ENCODE assay signal across 9 cellular contexts in genomic region chr16:4529085-4530060, GRCh38. TPM values are rescaled to one million over a fixed set of nuclear protein-coding genes. Genes with fewer than 3 reads are reported as not detected.
DNase-seq lines count a peak whose midpoint lies in the region; ATAC-seq and TF ChIP-seq lines count a peak whose summit lies in the region.
"Had no signal": no experiment of that assay in that cellular context is flagged by ENCODE, and none has a peak within 500 bp of the region (broad histone marks: within the 10 kb centered on the region; RNA-seq: fewer than 3 reads in every experiment).

No MANE protein-coding gene starts in this region.

- H3K4me1 ChIP-seq in cardiac muscle cell (ENCODE audit: low read depth) (peaks cover 11% of the 10 kb centered on the region), right atrium auricular region (peaks cover 0 to 43% of the 10 kb centered on the region in 2 donors), thyroid gland (peaks cover 0 to 7% of the 10 kb centered on the region in 2 donors)

- peaks cover 34% of the 10 kb centered on the region for H3K4me1 Mint-ChIP-seq in activated CD8-positive, alpha-beta T cell treated with anti-CD3 and anti-CD28 coated beads, Interleukin-2, amount 10 ng/mL, durations not matched to agents 7 days and 5 days (ENCODE audit: low read depth)

- peak; percentile 74 for ATAC-seq in activated CD8-positive, alpha-beta T cell treated with anti-CD3 and anti-CD28 coated beads, Interleukin-2, amount 10 ng/mL, durations not matched to agents 7 days and 5 days
- no peak for ATAC-seq in GM21367 (IDR thresholded peaks at IDR 0.05; ENCODE audit: unreplicated experiment)

- H3K36me3 Mint-ChIP-seq in activated CD8-positive, alpha-beta T cell treated with anti-CD3 and anti-CD28 coated beads, Interleukin-2, amount 10 ng/mL, durations not matched to agents 7 days and 5 days (ENCODE audit: low read depth) = peaks cover 33% of the 10 kb centered on the region

- H3K27me3 Mint-ChIP-seq in activated CD8-positive, alpha-beta T cell treated with anti-CD3 and anti-CD28 coated beads, Interleukin-2, amount 10 ng/mL, durations not matched to agents 7 days and 5 days (ENCODE audit: low read depth) = no peaks in the 10 kb centered on the region

- H3K27ac ChIP-seq in cardiac muscle cell (peak overlapping the region; percentile 83), right atrium auricular region (no peak overlapping the region), thyroid gland (no peak overlapping the region)

- no peak for TF ChIP-seq CTCF in cardiac muscle cell (IDR thresholded peaks at IDR 0.05; ENCODE audit: low read depth, low read length)
- no peak for TF ChIP-seq CTCF in right atrium auricular region (IDR thresholded peaks at IDR 0.05)
- TF ChIP-seq CTCF in thyroid gland (IDR thresholded peaks at IDR 0.05) = no peak

- peak overlapping the region; percentile 30 for H3K4me3 Mint-ChIP-seq in activated CD8-positive, alpha-beta T cell treated with anti-CD3 and anti-CD28 coated beads, Interleukin-2, amount 10 ng/mL, durations not matched to agents 7 days and 5 days

- H3K4me3 ChIP-seq in cardiac muscle cell (no peak overlapping the region), right atrium auricular region (no peak overlapping the region), thyroid gland (replicated peaks in 1 of 3) (no peak overlapping the region)

- H3K27me3 ChIP-seq in cardiac muscle cell (no peaks in the 10 kb centered on the region), right atrium auricular region (no peaks in the 10 kb centered on the region), thyroid gland (no peaks in the 10 kb centered on the region)

- 62 to 71% methylated on average over 16 of the region's 16 CpGs for WGBS in thyroid gland, 2 donors

- no peaks in the 10 kb centered on the region for H3K9me3 Mint-ChIP-seq in activated CD8-positive, alpha-beta T cell treated with anti-CD3 and anti-CD28 coated beads, Interleukin-2, amount 10 ng/mL, durations not matched to agents 7 days and 5 days (ENCODE audit: insufficient read depth)

- H3K36me3 ChIP-seq in cardiac muscle cell (peaks cover 2% of the 10 kb centered on the region), right atrium auricular region (no peaks in the 10 kb centered on the region), thyroid gland (no peaks in the 10 kb centered on the region)

- H3K27ac Mint-ChIP-seq in activated CD8-positive, alpha-beta T cell treated with anti-CD3 and anti-CD28 coated beads, Interleukin-2, amount 10 ng/mL, durations not matched to agents 7 days and 5 days = peak overlapping the region; percentile 87

- no peaks in the 10 kb centered on the region for H3K9me3 ChIP-seq in cardiac muscle cell (ENCODE audit: low read depth)
- no peaks in the 10 kb centered on the region for H3K9me3 ChIP-seq in right atrium auricular region
- H3K9me3 ChIP-seq in thyroid gland = no peaks in the 10 kb centered on the region

- CTCF ChIA-PET in activated CD8-positive, alpha-beta T cell treated with anti-CD3 and anti-CD28 coated beads, Interleukin-2, amount 10 ng/mL, durations not matched to agents 7 days and 5 days (lab: Charles Lee) = interaction anchor here (0.6 to 1.6 kb wide), 13 partner anchors 10 to 95 kb away, joined by 3 to 8 read pairs (median 4); partner anchors contain the start of genes CDIP1 and MGRN1

- POLR2A ChIA-PET in activated CD8-positive, alpha-beta T cell treated with anti-CD3 and anti-CD28 coated beads, Interleukin-2, amount 10 ng/mL, durations not matched to agents 7 days and 5 days (lab: Charles Lee) = interaction anchor here (1.2 to 1.6 kb wide), 5 partner anchors 9 to 36 kb away, joined by 3 to 7 read pairs (median 4); partner anchors contain the start of gene CDIP1

- DNase-seq in cardiac muscle cell (ENCODE audit: low read depth in 1 of 2, low spot score in 1 of 2) = peak; percentile 24 to 54
- no peak for DNase-seq in right atrium auricular region (ENCODE audit: low spot score)
- DNase-seq in activated CD8-positive, alpha-beta T cell treated with anti-CD3 and anti-CD28 coated beads, Interleukin-2, amount 10 ng/mL, durations not matched to agents 7 days and 5 days = peak; percentile 42
- peak; percentile 64 for DNase-seq in iPS-NIHi11 (ENCODE audit: low spot score)
- peak; percentile 19 to 30 for DNase-seq in thyroid gland
- DNase-seq in GF-D8 (lab: John Stamatoyannopoulos, UW) = no peak
- DNase-seq in T-helper 9 cell = no peak

- intact Hi-C loops in thyroid gland (cut with DNase I) = no loop called here

- TF ChIP-seq POLR2A in thyroid gland (IDR thresholded peaks at IDR 0.05) = no peak

RNA-seq across cellular contexts. Expression of gene CDIP1, which starts 9.2 kb away (rescaled TPM):
- total RNA-seq in cardiac muscle cell = 46.4 and 55.8 TPM in 2 replicates
- polyA plus RNA-seq in cardiac muscle cell = 87.6 and 88.4 TPM in 2 replicates
- total RNA-seq in right atrium auricular region = 10 to 100 TPM; 29.6 to 42.9 TPM
- total RNA-seq in activated CD8-positive, alpha-beta T cell treated with anti-CD3 and anti-CD28 coated beads, Interleukin-2, amount 10 ng/mL, durations not matched to agents 7 days and 5 days = 10 to 100 TPM; 44.0 to 48.7 TPM
- 10 to 100 TPM; 15.5 to 25.4 (median 25.2) TPM for total RNA-seq in thyroid gland

RNA-seq across cellular contexts. Expression of gene C16orf96, which starts 26.8 kb away (rescaled TPM):
- total RNA-seq in cardiac muscle cell = 1.9 and 3.6 TPM in 2 replicates
- 0.24 and 0.39 TPM in 2 replicates for polyA plus RNA-seq in cardiac muscle cell
- under 1 TPM in 1 of 2 donors, not detected in 1; 0.24 TPM for total RNA-seq in right atrium auricular region
- total RNA-seq in activated CD8-positive, alpha-beta T cell treated with anti-CD3 and anti-CD28 coated beads, Interleukin-2, amount 10 ng/mL, durations not matched to agents 7 days and 5 days = under 1 TPM; 0.13 TPM
- under 1 TPM; 0.11 to 0.88 (median 0.62) TPM for total RNA-seq in thyroid gland
- total RNA-seq: glomerular endothelial cell had no signal

RNA-seq across cellular contexts. Expression of gene HMOX2, which starts 53.2 kb away (rescaled TPM):
- total RNA-seq in cardiac muscle cell (61.5 and 69.8 TPM in 2 replicates), right atrium auricular region (100 to 1,000 TPM in 1 of 2 donors, 10 to 100 TPM in 1; 98.7 to 101 TPM), thyroid gland (10 to 100 TPM; 36.0 to 63.2 (median 50.5) TPM)
- 83.7 and 101 TPM in 2 replicates for polyA plus RNA-seq in cardiac muscle cell
- total RNA-seq in activated CD8-positive, alpha-beta T cell treated with anti-CD3 and anti-CD28 coated beads, Interleukin-2, amount 10 ng/mL, durations not matched to agents 7 days and 5 days = 10 to 100 TPM; 92.6 to 97.4 TPM

RNA-seq across cellular contexts. Expression of gene NMRAL1, which starts 54.9 kb away (rescaled TPM):
- total RNA-seq in cardiac muscle cell = 45.4 and 64.5 TPM in 2 replicates
- polyA plus RNA-seq in cardiac muscle cell = 32.4 and 46.9 TPM in 2 replicates
- 10 to 100 TPM; 18.7 to 36.3 TPM for total RNA-seq in right atrium auricular region
- 10 to 100 TPM; 53.6 to 55.6 TPM for total RNA-seq in activated CD8-positive, alpha-beta T cell treated with anti-CD3 and anti-CD28 coated beads, Interleukin-2, amount 10 ng/mL, durations not matched to agents 7 days and 5 days
- total RNA-seq in thyroid gland = 10 to 100 TPM; 40.0 to 88.8 (median 57.6) TPM

Comparison
In these comparisons a context has a peak if more than half of its experiments do, and no peak if none do; other contexts are left out.
1. DNase-seq: peak in cardiac muscle cell (2 of 2), activated CD8-positive, alpha-beta T cell treated with anti-CD3 and anti-CD28 coated beads, Interleukin-2, amount 10 ng/mL, durations not matched to agents 7 days and 5 days (single experiment), iPS-NIHi11 (single experiment) and thyroid gland (2 of 2); none in right atrium auricular region (single experiment), GF-D8 (single experiment) and T-helper 9 cell (single experiment).